In the genomic region with DNA sequence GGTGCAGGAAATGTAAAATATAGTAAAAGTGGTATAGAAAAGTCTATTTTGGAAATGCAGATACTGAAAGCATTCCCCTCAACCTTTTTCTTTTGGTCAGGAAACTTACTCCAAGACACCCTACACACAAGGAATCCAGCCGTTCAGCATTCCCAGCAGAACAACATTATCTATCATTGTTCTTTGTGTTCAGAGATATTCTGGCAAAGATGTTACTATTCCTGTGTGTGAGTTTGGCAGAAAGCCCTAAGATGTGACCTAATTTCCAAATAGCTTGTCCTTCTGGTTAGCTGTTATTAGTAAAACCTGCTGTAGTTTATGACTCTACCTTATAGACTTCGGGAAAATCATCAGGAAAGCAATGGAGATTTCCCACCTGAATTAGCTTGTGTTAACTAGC, we compare ENCODE assay signal across 12 cellular contexts.
DNase-seq lines count a peak whose midpoint lies in the region; ATAC-seq and TF ChIP-seq lines count a peak whose summit lies in the region.
"Had no signal": no experiment of that assay in that cellular context is flagged by ENCODE, and none has a peak within 500 bp of the region (broad histone marks: within the 10 kb centered on the region; RNA-seq: fewer than 3 reads in every experiment).

No MANE protein-coding gene starts in this region.

- H3K4me1 Mint-ChIP-seq in activated T-helper 17 cell treated with anti-CD3 and anti-CD28 coated beads, Interleukin-2, amount 50 U/mL, for 72 hours = peaks cover 13% of the 10 kb centered on the region
- peaks cover 10 to 24% (median 19%) of the 10 kb centered on the region in 4 donors for H3K4me1 Mint-ChIP-seq in CD4-positive, alpha-beta memory T cell

- POLR2A ChIA-PET in CD4-positive, alpha-beta memory T cell (lab: Charles Lee; ENCODE audit: partially characterized antibody) = interaction anchor here (1.7 kb wide), 1 partner anchor 10 kb away, joined by 4 read pairs; no protein-coding TSS in a partner anchor

- H3K4me1 ChIP-seq in CD4-positive, alpha-beta memory T cell (ENCODE audit: insufficient read depth, low read length) = peaks cover 19% of the 10 kb centered on the region

- H3K9me3 Mint-ChIP-seq in activated T-helper 17 cell treated with anti-CD3 and anti-CD28 coated beads, Interleukin-2, amount 50 U/mL, for 72 hours = no peaks in the 10 kb centered on the region
- no peaks in the 10 kb centered on the region for H3K9me3 Mint-ChIP-seq in CD4-positive, alpha-beta memory T cell

- peak overlapping the region; percentile 58 for H3K27ac ChIP-seq in HL-60 (replicated peaks)
- no peak overlapping the region for H3K27ac ChIP-seq in CD4-positive, alpha-beta memory T cell (ENCODE audit: low read depth, low read length)
- H3K27ac ChIP-seq: coronary artery had no signal

- H3K4me3 ChIP-seq in HL-60 (replicated peaks; ENCODE audit: insufficient read depth, low read length) = no peak overlapping the region
- H3K4me3 ChIP-seq in CD4-positive, alpha-beta memory T cell (ENCODE audit: low read length in 2 of 2) = no peak overlapping the region
- H3K4me3 ChIP-seq: coronary artery had no signal

- intact Hi-C loops in CD4-positive, alpha-beta memory T cell (cut with micrococcal nuclease) = no loop called here

- CTCF ChIA-PET in CD4-positive, alpha-beta memory T cell (lab: Charles Lee; ENCODE audit: partially characterized antibody) = interaction anchor here (1.0 to 2.3 kb wide), 5 partner anchors 10 to 266 kb away, joined by 3 to 15 read pairs (median 6); no protein-coding TSS in a partner anchor

- peak overlapping the region; percentile 68 for H3K27ac Mint-ChIP-seq in activated T-helper 17 cell treated with anti-CD3 and anti-CD28 coated beads, Interleukin-2, amount 50 U/mL, for 72 hours
- peak overlapping the region in 1 of 7 donors; percentile 43 for H3K27ac Mint-ChIP-seq in CD4-positive, alpha-beta memory T cell

- H3K9me3 ChIP-seq in CD4-positive, alpha-beta memory T cell (ENCODE audit: control insufficient read depth in 1 of 2, low read length in 2 of 2) = no peaks in the 10 kb centered on the region

- H3K27me3 ChIP-seq in HL-60 (ENCODE audit: insufficient read depth, poor library complexity, severe bottlenecking) = no peaks in the 10 kb centered on the region
- no peaks in the 10 kb centered on the region for H3K27me3 ChIP-seq in CD4-positive, alpha-beta memory T cell (ENCODE audit: insufficient read depth, low read length)

- peak overlapping the region; percentile 49 for H3K4me3 Mint-ChIP-seq in activated T-helper 17 cell treated with anti-CD3 and anti-CD28 coated beads, Interleukin-2, amount 50 U/mL, for 72 hours
- no peak overlapping the region for H3K4me3 Mint-ChIP-seq in CD4-positive, alpha-beta memory T cell

- no peak for DNase-seq in HL-60 (ENCODE audit: low read depth in 1 of 2, low spot score in 1 of 2)
- DNase-seq in globus pallidus (ENCODE audit: low spot score) = peak; percentile 56
- peak; percentile 85 for DNase-seq in pons (ENCODE audit: low spot score)
- no peak for DNase-seq in stimulated activated naive CD4-positive, alpha-beta T cell treated with Interleukin-2 at 50 U/mL for 16 hours (lab: John Stamatoyannopoulos, UW)
- no peak for DNase-seq in NAMALWA (ENCODE audit: low spot score)
- DNase-seq in CD4-positive, alpha-beta memory T cell = no peak
- DNase-seq in NCI-H748 treated with DMSO at 0.1 percent for 48 hours (lab: John Stamatoyannopoulos, UW) = no peak
- DNase-seq: activated T-cell treated with anti-CD3 and anti-CD28 coated beads for 4 hours; COR-L47; stimulated activated naive CD8-positive, alpha-beta T cell treated with anti-CD3 and anti-CD28 coated beads, Interleukin-15, Interleukin-2, amounts not matched to agents 100 U/mL and 50 U/mL, for 24 hours had no signal

- ATAC-seq in activated T-helper 17 cell treated with anti-CD3 and anti-CD28 coated beads, Interleukin-2, amount 50 U/mL, for 72 hours (replicated peaks) = no peak
- ATAC-seq: stimulated activated naive CD8-positive, alpha-beta T cell treated with anti-CD3 and anti-CD28 coated beads, Interleukin-15, Interleukin-2, amounts not matched to agents 100 U/mL and 50 U/mL, for 24 hours had no signal

- no peak for TF ChIP-seq CTCF in HL-60 (IDR thresholded peaks at IDR 0.05; ENCODE audit: insufficient read depth, low read length)

- no peaks in the 10 kb centered on the region for H3K27me3 Mint-ChIP-seq in activated T-helper 17 cell treated with anti-CD3 and anti-CD28 coated beads, Interleukin-2, amount 50 U/mL, for 72 hours
- no peaks in the 10 kb centered on the region for H3K27me3 Mint-ChIP-seq in CD4-positive, alpha-beta memory T cell

- no peaks in the 10 kb centered on the region for H3K36me3 ChIP-seq in CD4-positive, alpha-beta memory T cell (ENCODE audit: insufficient read depth, low read length)

- H3K36me3 Mint-ChIP-seq in activated T-helper 17 cell treated with anti-CD3 and anti-CD28 coated beads, Interleukin-2, amount 50 U/mL, for 72 hours (ENCODE audit: low read depth) = no peaks in the 10 kb centered on the region
- no peaks in the 10 kb centered on the region for H3K36me3 Mint-ChIP-seq in CD4-positive, alpha-beta memory T cell

Comparison
In these comparisons a context has a peak if more than half of its experiments do, and no peak if none do; other contexts are left out.
1. DNase-seq: peak in globus pallidus (single experiment) and pons (single experiment); none in HL-60 (0 of 2), stimulated activated naive CD4-positive, alpha-beta T cell treated with Interleukin-2 at 50 U/mL for 16 hours (single experiment), NAMALWA (single experiment), CD4-positive, alpha-beta memory T cell (0 of 5) and NCI-H748 treated with DMSO at 0.1 percent for 48 hours (single experiment).